ENCODE assay signal across 8 cellular contexts in genomic region chr3:143775401-143775970, GRCh38.
DNase-seq lines count a peak whose midpoint lies in the region; ATAC-seq and TF ChIP-seq lines count a peak whose summit lies in the region.

No MANE protein-coding gene starts in this region.

- no TSS peak for BruUV-seq in PC-9 (replicated peaks; lab: Mats Ljungman, UMichigan)

- H3K4me3 ChIP-seq in HUES6 (ENCODE audit: low read depth, low read length), result peak overlapping the region; percentile 19; the same call in 1 of the 2 replicates
- H3K4me3 ChIP-seq in PC-9, result no peak overlapping the region
- peak overlapping the region; percentile 61 for H3K4me3 ChIP-seq in endocrine pancreas (ENCODE audit: control insufficient read depth, insufficient read depth, low read length)

- H3K79me2 ChIP-seq in PC-9 (ENCODE audit: low read depth), result no peaks in the 10 kb centered on the region

- H3K9me3 ChIP-seq in HUES6 (ENCODE audit: control insufficient read depth, insufficient read depth, low read depth, low read length), result no peaks in the 10 kb centered on the region
- H3K9me3 ChIP-seq in PC-9 (ENCODE audit: insufficient read depth, low read depth), result no peaks in the 10 kb centered on the region
- no peaks in the 10 kb centered on the region for H3K9me3 ChIP-seq in endocrine pancreas (ENCODE audit: control insufficient read depth, low read length)

- H3K9ac ChIP-seq in HUES6 (ENCODE audit: low read length), result no peak overlapping the region
- H3K9ac ChIP-seq in endocrine pancreas (ENCODE audit: control insufficient read depth, insufficient read depth, low read length), result no peak overlapping the region

- H3K27ac ChIP-seq in HUES6 (ENCODE audit: low read depth, low read length), result no peak overlapping the region
- no peak overlapping the region for H3K27ac ChIP-seq in PC-9

- peak overlapping the region; percentile 46 for H3K4me2 ChIP-seq in PC-9

- H3K27me3 ChIP-seq in HUES6 (ENCODE audit: control insufficient read depth, insufficient read depth, low read length) (no peaks in the 10 kb centered on the region), PC-9 (ENCODE audit: insufficient read depth, low read depth) (no peaks in the 10 kb centered on the region), endocrine pancreas (ENCODE audit: control insufficient read depth, insufficient read depth, low read length) (no peaks in the 10 kb centered on the region)

- peak overlapping the region; percentile 41; the same call in 1 of the 2 replicates for H2AFZ ChIP-seq in PC-9

- POLR2A ChIA-PET in PC-9 (lab: Charles Lee; ENCODE audit: unreplicated experiment), result interaction anchor here (0.7 kb wide), 1 partner anchor 227 kb away, joined by 13 read pairs; no protein-coding TSS in a partner anchor

- peak; percentile 77 to 80 for ATAC-seq in activated CD4-positive, CD25-positive, alpha-beta regulatory T cell treated with anti-CD3 and anti-CD28 coated beads, Interleukin-2, amount 50 U/mL, for 24 hours
- ATAC-seq in GM21528 (IDR thresholded peaks at IDR 0.05; ENCODE audit: low FRiP score, unreplicated experiment), result peak; percentile 95

- peak; percentile 72 for TF ChIP-seq CTCF in PC-9 (conservative IDR thresholded peaks at IDR 0.05)

- intact Hi-C loops in PC-9 (cut with micrococcal nuclease; ENCODE audit: unreplicated experiment) (loop anchor here (1.0 to 5.0 kb wide), 5 partner anchors 109 to 1992 kb away; partner anchors contain the start of gene DIPK2A), posterior cingulate gyrus (cut with DNase I) (loop anchor here (1.0 to 10.0 kb wide), 2 partner anchors 69 to 176 kb away; partner anchors contain the start of gene SLC9A9)

- CTCF ChIA-PET in PC-9 (lab: Charles Lee), result interaction anchor here (1.2 kb wide), 1 partner anchor 113 kb away, joined by 3 read pairs; no protein-coding TSS in a partner anchor

- no peaks in the 10 kb centered on the region for H3K9me2 ChIP-seq in PC-9 (ENCODE audit: insufficient read depth)

- H3F3A ChIP-seq in PC-9 (ENCODE audit: insufficient read depth, low read depth), result no peaks in the 10 kb centered on the region

- no peaks in the 10 kb centered on the region for H4K20me1 ChIP-seq in PC-9 (ENCODE audit: insufficient read depth)

- H3K4me1 ChIP-seq in HUES6 (ENCODE audit: control insufficient read depth, insufficient read depth, low read length), result peaks cover 10% of the 10 kb centered on the region; the same call in 1 of the 2 replicates
- H3K4me1 ChIP-seq in PC-9 (replicated peaks; ENCODE audit: insufficient read depth), result no peaks in the 10 kb centered on the region
- peaks cover 5% of the 10 kb centered on the region for H3K4me1 ChIP-seq in endocrine pancreas (ENCODE audit: control insufficient read depth, insufficient read depth, low read length)

- no peaks in the 10 kb centered on the region for H3K36me3 ChIP-seq in HUES6 (ENCODE audit: control insufficient read depth, insufficient read depth, low read length)
- no peaks in the 10 kb centered on the region for H3K36me3 ChIP-seq in PC-9 (ENCODE audit: low read depth)
- no peaks in the 10 kb centered on the region for H3K36me3 ChIP-seq in endocrine pancreas (ENCODE audit: control insufficient read depth, insufficient read depth, low read length)

- no peak for DNase-seq in activated CD4-positive, CD25-positive, alpha-beta regulatory T cell (lab: John Stamatoyannopoulos, UW)
- DNase-seq in PC-9 (no peak), midbrain (lab: John Stamatoyannopoulos, UW) (peak; percentile 59), posterior cingulate gyrus (no peak)
